ENCODE assay signal across 1 cellular context in the genomic region with DNA sequence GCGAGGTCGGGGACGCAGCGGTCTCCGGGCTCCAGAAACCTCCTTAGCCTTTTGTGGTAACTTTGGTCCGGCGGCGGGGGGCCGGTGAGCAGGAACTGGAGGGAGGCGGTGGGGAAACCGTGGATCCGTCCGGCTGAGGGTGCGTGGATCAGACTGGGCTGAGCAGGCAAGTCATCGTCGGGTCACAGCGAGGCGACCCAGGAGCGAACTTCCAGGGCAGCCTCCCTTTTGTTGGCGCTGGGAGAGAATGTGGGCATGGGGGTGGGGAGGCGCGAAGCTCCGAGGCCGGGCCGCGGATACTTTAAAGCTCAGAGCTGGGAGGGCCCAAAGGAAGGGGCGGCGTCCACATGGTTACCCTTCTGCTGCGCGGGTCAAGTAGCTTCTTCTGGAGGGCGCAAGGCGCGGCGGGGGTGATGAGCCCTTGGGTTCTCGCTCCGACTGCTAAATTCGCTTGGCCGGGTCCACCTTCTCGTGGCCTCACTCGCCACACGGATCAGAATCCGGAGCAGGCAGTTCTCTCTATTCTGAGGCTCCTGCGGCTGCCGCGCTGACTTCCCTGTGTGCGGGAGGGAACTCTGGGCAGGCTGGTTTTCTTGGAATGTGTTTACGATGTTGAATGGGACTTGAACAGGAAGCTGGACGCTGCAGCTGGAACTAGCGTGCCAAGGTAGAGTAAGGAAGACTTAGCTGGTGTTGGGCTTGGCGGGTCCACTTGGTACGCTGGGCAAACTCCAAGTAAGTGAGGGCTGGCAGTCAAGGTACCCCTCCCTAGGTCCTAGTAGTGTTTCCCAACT.
TF ChIP-seq lines count a peak whose summit lies in the region.

No MANE protein-coding gene starts in this region.

TF ChIP-seq in HEK293, 187 proteins besides CTCF, POLR2A, EP300 and RAD21 (continued from another document):
- TF ChIP-seq ZNF658 (tag by site-specific recombination; IDR thresholded peaks at IDR 0.05) (no peak), ZNF266 (tag by site-specific recombination; IDR thresholded peaks at IDR 0.05; ENCODE audit: low read depth) (no peak), ZNF621 (tag by site-specific recombination; IDR thresholded peaks at IDR 0.05) (no peak), ZNF133 (tag by site-specific recombination; IDR thresholded peaks at IDR 0.05) (no peak), YY2 (tag by site-specific recombination; IDR thresholded peaks at IDR 0.05) (no peak), ZNF366 (tag by site-specific recombination; conservative IDR thresholded peaks at IDR 0.05) (peak; percentile 54; the same call in 1 of the 2 replicates), PBX3 (CRISPR knock-in tag; IDR thresholded peaks at IDR 0.05) (0 out of 2 replicates have a peak, but pooled peaks have one; percentile 3), GFI1B (tag by site-specific recombination; IDR thresholded peaks at IDR 0.05) (no peak), ZNF548 (tag by site-specific recombination; IDR thresholded peaks at IDR 0.05) (no peak), ZNF175 (tag by site-specific recombination; IDR thresholded peaks at IDR 0.05) (no peak), REPIN1 (tag by site-specific recombination; IDR thresholded peaks at IDR 0.05; ENCODE audit: low read depth) (no peak), ZNF426 (tag by site-specific recombination; IDR thresholded peaks at IDR 0.05) (no peak), GLI2 (tag by site-specific recombination; IDR thresholded peaks at IDR 0.05; ENCODE audit: borderline replicate concordance, low read depth) (no peak), ZFP69B (tag by site-specific recombination; IDR thresholded peaks at IDR 0.05) (peak; percentile 80), TRIM28 (IDR thresholded peaks at IDR 0.05; ENCODE audit: borderline replicate concordance, low read length) (no peak), ZBTB7A (tag by site-specific recombination; IDR thresholded peaks at IDR 0.05; ENCODE audit: low read depth) (no peak), ZNF211 (tag by site-specific recombination; IDR thresholded peaks at IDR 0.05; ENCODE audit: low read depth) (no peak), RBAK (tag by site-specific recombination; IDR thresholded peaks at IDR 0.05) (no peak), HOXC10 (CRISPR knock-in tag; IDR thresholded peaks at IDR 0.05) (no peak), ZNF645 (tag by site-specific recombination; IDR thresholded peaks at IDR 0.05) (no peak), ZNF626 (tag by site-specific recombination; IDR thresholded peaks at IDR 0.05) (no peak), ZXDB (tag by site-specific recombination; IDR thresholded peaks at IDR 0.05) (0 out of 2 replicates have a peak, but pooled peaks have one; percentile 36), GLI4 (tag by site-specific recombination; IDR thresholded peaks at IDR 0.05) (no peak), ZNF776 (tag by site-specific recombination; IDR thresholded peaks at IDR 0.05; ENCODE audit: borderline replicate concordance) (no peak), BCL11B (tag by site-specific recombination; IDR thresholded peaks at IDR 0.05; ENCODE audit: low read depth) (0 out of 2 replicates have a peak, but pooled peaks have one; percentile 11), ZNF785 (tag by site-specific recombination; IDR thresholded peaks at IDR 0.05) (no peak), PRDM10 (tag by site-specific recombination; IDR thresholded peaks at IDR 0.05) (peak; percentile 93), ZSCAN23 (tag by site-specific recombination; IDR thresholded peaks at IDR 0.05) (no peak), ZNF112 (tag by site-specific recombination; IDR thresholded peaks at IDR 0.05) (no peak), ZNF555 (tag by site-specific recombination; conservative IDR thresholded peaks at IDR 0.05) (no peak), ZNF792 (tag by site-specific recombination; IDR thresholded peaks at IDR 0.05) (no peak), EGR2 (tag by site-specific recombination; IDR thresholded peaks at IDR 0.05; ENCODE audit: low read depth) (no peak), ZNF629 (tag by site-specific recombination; IDR thresholded peaks at IDR 0.05) (no peak; the same call in 1 of the 2 replicates), ZNF311 (tag by site-specific recombination; IDR thresholded peaks at IDR 0.05; ENCODE audit: borderline replicate concordance) (no peak), KLF8 (tag by site-specific recombination; IDR thresholded peaks at IDR 0.05) (peak; percentile 49; the same call in 1 of the 2 replicates), ZNF248 (tag by site-specific recombination; IDR thresholded peaks at IDR 0.05) (no peak), ZNF76 (tag by site-specific recombination; IDR thresholded peaks at IDR 0.05; ENCODE audit: borderline replicate concordance, low read depth) (peak; percentile 37; the same call in 1 of the 2 replicates), ZNF292 (tag by site-specific recombination; IDR thresholded peaks at IDR 0.05; ENCODE audit: borderline replicate concordance, low read depth) (no peak), ZNF510 (tag by site-specific recombination; IDR thresholded peaks at IDR 0.05; ENCODE audit: insufficient replicate concordance) (no peak), ZNF354C (tag by site-specific recombination; IDR thresholded peaks at IDR 0.05; ENCODE audit: borderline replicate concordance, low read depth) (no peak), KLF7 (tag by site-specific recombination; IDR thresholded peaks at IDR 0.05; ENCODE audit: borderline replicate concordance) (no peak), FEZF1 (tag by site-specific recombination; IDR thresholded peaks at IDR 0.05) (peak; percentile 21; the same call in 1 of the 2 replicates), ZNF610 (tag by site-specific recombination; IDR thresholded peaks at IDR 0.05; ENCODE audit: borderline replicate concordance) (no peak; the same call in 1 of the 2 replicates), ZNF585B (tag by site-specific recombination; IDR thresholded peaks at IDR 0.05) (no peak), ZNF768 (tag by site-specific recombination; IDR thresholded peaks at IDR 0.05) (no peak), GLIS1 (tag by site-specific recombination; IDR thresholded peaks at IDR 0.05) (peak; percentile 14; the same call in 1 of the 2 replicates), ZNF654 (tag by site-specific recombination; IDR thresholded peaks at IDR 0.05; ENCODE audit: low read depth) (no peak), ZNF335 (tag by site-specific recombination; conservative IDR thresholded peaks at IDR 0.05) (peak; percentile 48)
- TF ChIP-seq, protein P1, sequence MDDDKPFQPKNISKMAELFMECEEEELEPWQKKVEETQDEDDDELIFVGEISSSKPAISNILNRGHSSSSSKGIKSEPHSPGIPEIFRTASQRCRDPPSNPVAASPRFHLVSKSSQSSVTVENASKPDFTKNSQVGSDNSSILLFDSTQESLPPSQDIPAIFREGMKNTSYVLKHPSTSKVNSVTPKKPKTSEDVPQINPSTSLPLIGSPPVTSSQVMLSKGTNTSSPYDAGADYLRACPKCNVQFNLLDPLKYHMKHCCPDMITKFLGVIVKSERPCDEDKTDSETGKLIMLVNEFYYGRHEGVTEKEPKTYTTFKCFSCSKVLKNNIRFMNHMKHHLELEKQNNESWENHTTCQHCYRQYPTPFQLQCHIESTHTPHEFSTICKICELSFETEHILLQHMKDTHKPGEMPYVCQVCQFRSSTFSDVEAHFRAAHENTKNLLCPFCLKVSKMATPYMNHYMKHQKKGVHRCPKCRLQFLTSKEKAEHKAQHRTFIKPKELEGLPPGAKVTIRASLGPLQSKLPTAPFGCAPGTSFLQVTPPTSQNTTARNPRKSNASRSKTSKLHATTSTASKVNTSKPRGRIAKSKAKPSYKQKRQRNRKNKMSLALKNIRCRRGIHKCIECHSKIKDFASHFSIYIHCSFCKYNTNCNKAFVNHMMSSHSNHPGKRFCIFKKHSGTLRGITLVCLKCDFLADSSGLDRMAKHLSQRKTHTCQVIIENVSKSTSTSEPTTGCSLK (tag by site-specific recombination; IDR thresholded peaks at IDR 0.05), result no peak
- TF ChIP-seq, protein P2, sequence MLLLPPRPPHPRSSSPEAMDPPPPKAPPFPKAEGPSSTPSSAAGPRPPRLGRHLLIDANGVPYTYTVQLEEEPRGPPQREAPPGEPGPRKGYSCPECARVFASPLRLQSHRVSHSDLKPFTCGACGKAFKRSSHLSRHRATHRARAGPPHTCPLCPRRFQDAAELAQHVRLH (tag by site-specific recombination; IDR thresholded peaks at IDR 0.05), result peak; percentile 6; the same call in 1 of the 2 replicates
- TF ChIP-seq, protein P3, sequence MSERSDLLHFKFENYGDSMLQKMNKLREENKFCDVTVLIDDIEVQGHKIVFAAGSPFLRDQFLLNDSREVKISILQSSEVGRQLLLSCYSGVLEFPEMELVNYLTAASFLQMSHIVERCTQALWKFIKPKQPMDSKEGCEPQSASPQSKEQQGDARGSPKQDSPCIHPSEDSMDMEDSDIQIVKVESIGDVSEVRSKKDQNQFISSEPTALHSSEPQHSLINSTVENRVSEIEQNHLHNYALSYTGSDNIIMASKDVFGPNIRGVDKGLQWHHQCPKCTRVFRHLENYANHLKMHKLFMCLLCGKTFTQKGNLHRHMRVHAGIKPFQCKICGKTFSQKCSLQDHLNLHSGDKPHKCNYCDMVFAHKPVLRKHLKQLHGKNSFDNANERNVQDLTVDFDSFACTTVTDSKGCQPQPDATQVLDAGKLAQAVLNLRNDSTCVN (tag by site-specific recombination; optimal IDR thresholded peaks at IDR 0.05), result peak; percentile 48
- TF ChIP-seq, protein P4, sequence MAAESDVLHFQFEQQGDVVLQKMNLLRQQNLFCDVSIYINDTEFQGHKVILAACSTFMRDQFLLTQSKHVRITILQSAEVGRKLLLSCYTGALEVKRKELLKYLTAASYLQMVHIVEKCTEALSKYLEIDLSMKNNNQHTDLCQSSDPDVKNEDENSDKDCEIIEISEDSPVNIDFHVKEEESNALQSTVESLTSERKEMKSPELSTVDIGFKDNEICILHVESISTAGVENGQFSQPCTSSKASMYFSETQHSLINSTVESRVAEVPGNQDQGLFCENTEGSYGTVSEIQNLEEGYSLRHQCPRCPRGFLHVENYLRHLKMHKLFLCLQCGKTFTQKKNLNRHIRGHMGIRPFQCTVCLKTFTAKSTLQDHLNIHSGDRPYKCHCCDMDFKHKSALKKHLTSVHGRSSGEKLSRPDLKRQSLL (tag by site-specific recombination; IDR thresholded peaks at IDR 0.05), result peak; percentile 59; the same call in 1 of the 2 replicates
